8 cellular contexts compared by ENCODE assay signal in the genomic region with DNA sequence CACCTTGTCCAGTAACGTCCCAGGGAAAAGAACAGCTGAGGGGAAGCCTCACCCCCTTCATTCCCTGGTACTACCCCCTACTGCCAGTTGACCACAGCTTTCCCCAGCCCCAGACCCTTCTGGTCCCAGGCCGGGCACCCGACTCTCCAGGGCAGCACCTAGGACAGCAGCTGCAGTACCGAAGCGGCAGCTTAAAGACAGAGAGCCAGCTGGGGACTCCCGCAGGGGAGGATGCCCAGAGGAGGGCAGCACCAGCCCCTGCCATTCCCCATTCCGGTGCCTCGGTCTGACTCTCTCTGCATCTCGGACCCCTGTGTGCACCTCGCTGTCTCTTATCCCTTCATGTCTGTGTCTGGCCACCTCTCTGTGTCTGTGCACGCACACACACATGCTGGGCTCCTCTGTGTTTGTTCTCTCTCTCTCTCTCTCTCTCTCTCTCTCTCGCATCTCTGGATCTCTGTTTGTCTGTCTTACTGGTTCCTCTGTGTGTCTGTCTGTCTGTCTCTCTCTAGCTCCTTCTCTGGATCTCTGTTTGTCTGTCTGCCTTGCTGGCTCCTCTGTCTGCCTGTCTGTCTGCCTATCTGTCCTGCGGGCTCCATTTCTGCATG. TPM values are rescaled to one million over a fixed set of nuclear protein-coding genes. Genes with fewer than 3 reads are reported as not detected.
A peak's percentile ranks its signal among the peaks of the same experiment; 100 is the strongest.
DNase-seq lines count a peak whose midpoint lies in the region; ATAC-seq and TF ChIP-seq lines count a peak whose summit lies in the region.

No MANE protein-coding gene starts in this region.

- H3K4me1 Mint-ChIP-seq in activated CD4-positive, alpha-beta T cell treated with anti-CD3 and anti-CD28 coated beads for 36 hours = peaks cover 75% of the 10 kb centered on the region

- H3K36me3 Mint-ChIP-seq in activated CD4-positive, alpha-beta T cell treated with anti-CD3 and anti-CD28 coated beads for 36 hours (ENCODE audit: low read depth) = peaks cover 24% of the 10 kb centered on the region

- ATAC-seq in GM19351 (IDR thresholded peaks at IDR 0.05; ENCODE audit: unreplicated experiment) (peak; percentile 64), aorta (ENCODE audit: low FRiP score) (peak; percentile 34)
- peak; percentile 27 for ATAC-seq in activated CD4-positive, alpha-beta T cell treated with anti-CD3 and anti-CD28 coated beads for 36 hours

- peak in 52 of 56 donors; percentile 16 to 66 (median 42) for TF ChIP-seq CTCF in dorsolateral prefrontal cortex (IDR thresholded peaks at IDR 0.05 in 54 of 56, conservative IDR thresholded peaks at IDR 0.05 in 2 of 56; ENCODE audit: low read depth in 1 of 56, partially characterized antibody in 56 of 56)

- peak overlapping the region; percentile 65 for H3K4me3 Mint-ChIP-seq in activated CD4-positive, alpha-beta T cell treated with anti-CD3 and anti-CD28 coated beads for 36 hours

- H3K27me3 Mint-ChIP-seq in activated CD4-positive, alpha-beta T cell treated with anti-CD3 and anti-CD28 coated beads for 36 hours = no peaks in the 10 kb centered on the region

- intact Hi-C loops in activated CD4-positive, alpha-beta T cell treated with anti-CD3 and anti-CD28 coated beads for 36 hours (cut with DNase I, micrococcal nuclease) = loop anchor here in 1 of 2 experiments (5.0 kb wide), 2 partner anchors 330 to 385 kb away; partner anchors contain the start of genes GLB1L2 and GLB1L3
- intact Hi-C loops in dorsolateral prefrontal cortex (cut with DNase I) = loop anchor here in 1 of 2 donors (5.0 kb wide), 1 partner anchor 90 kb away; no protein-coding TSS in a partner anchor
- intact Hi-C loops in aorta (cut with DNase I) = no loop called here

- no peaks in the 10 kb centered on the region for H3K9me3 Mint-ChIP-seq in activated CD4-positive, alpha-beta T cell treated with anti-CD3 and anti-CD28 coated beads for 36 hours (ENCODE audit: low read depth)

- WGBS in aorta, 2 donors = 13% methylated on average over 13 of the region's 13 CpGs

- H3K4me3 ChIP-seq in dorsolateral prefrontal cortex (peak overlapping the region in 56 of 59 donors; percentile 7 to 78 (median 40)), aorta (ENCODE audit: low read length in 2 of 2) (no peak overlapping the region)

- CTCF ChIA-PET in activated CD4-positive, alpha-beta T cell treated with anti-CD3 and anti-CD28 coated beads for 36 hours (lab: Charles Lee) = interaction anchor here (0.5 to 3.8 kb wide), 13 partner anchors 10 to 329 kb away, joined by 3 to 20 read pairs (median 4); partner anchors contain the start of genes GLB1L3 and IGSF9B

- no peaks in the 10 kb centered on the region for H3K36me3 ChIP-seq in aorta (ENCODE audit: control insufficient read depth in 1 of 2, insufficient read depth in 2 of 2, low read length in 1 of 2)

- H3K4me1 ChIP-seq in aorta (ENCODE audit: control insufficient read depth in 1 of 2, insufficient read depth in 2 of 2, low read length in 2 of 2) = peaks cover 2 to 3% of the 10 kb centered on the region in 2 donors

- H3K27ac ChIP-seq in dorsolateral prefrontal cortex = peak overlapping the region in 50 of 59 donors; percentile 2 to 96 (median 66)
- no peak overlapping the region for H3K27ac ChIP-seq in aorta (ENCODE audit: low read depth in 1 of 2, low read length in 2 of 2)

- no peaks in the 10 kb centered on the region for H3K9me3 ChIP-seq in aorta (ENCODE audit: control insufficient read depth, low read length)

- H3K27ac Mint-ChIP-seq in activated CD4-positive, alpha-beta T cell treated with anti-CD3 and anti-CD28 coated beads for 36 hours = peak overlapping the region; percentile 85

- POLR2A ChIA-PET in activated CD4-positive, alpha-beta T cell treated with anti-CD3 and anti-CD28 coated beads for 36 hours (lab: Charles Lee) = interaction anchor here (0.7 to 2.1 kb wide), 6 partner anchors 8 to 277 kb away, joined by 3 to 13 read pairs (median 6); partner anchors contain the start of genes IGSF9B, NCAPD3 and VPS26B

- H3K27me3 ChIP-seq in dorsolateral prefrontal cortex = peaks cover 0 to 68% (median 3%) of the 10 kb centered on the region in 45 donors
- no peaks in the 10 kb centered on the region for H3K27me3 ChIP-seq in aorta (ENCODE audit: control insufficient read depth in 1 of 2, insufficient read depth in 2 of 2, low read length in 1 of 2)

- DNase-seq in AG20443 (ENCODE audit: low spot score) (peak; percentile 86), NCI-H1092 (lab: John Stamatoyannopoulos, UW) (peak; percentile 58), dorsolateral prefrontal cortex (peak in 6 of 10 donors; percentile 40 to 72 (median 66)), midbrain (lab: John Stamatoyannopoulos, UW) (peak; percentile 34), aorta (no peak), globus pallidus (ENCODE audit: low spot score) (no peak)
- peak; percentile 87 for DNase-seq in activated CD4-positive, alpha-beta T cell treated with anti-CD3 and anti-CD28 coated beads for 36 hours

RNA-seq across cellular contexts. Expression of gene IGSF9B, which starts 9.4 kb away (rescaled TPM):
- 10 to 100 TPM; 79.0 to 84.2 TPM for total RNA-seq in activated CD4-positive, alpha-beta T cell treated with anti-CD3 and anti-CD28 coated beads for 36 hours
- total RNA-seq in dorsolateral prefrontal cortex = 100 to 1,000 TPM in 25 of 120 experiments, 10 to 100 TPM in 95; 29.3 to 315 (median 85.3) TPM
- 10 to 100 TPM; 59.7 to 93.9 TPM for total RNA-seq in aorta
- 10 to 100 TPM in 1 of 2 donors, 1 to 10 TPM in 1; 6.5 to 29.7 TPM for polyA plus RNA-seq in aorta

Comparison
In these comparisons a context has a peak if more than half of its experiments do, and no peak if none do; other contexts are left out.
1. DNase-seq: peak in AG20443 (single experiment), NCI-H1092 (single experiment), activated CD4-positive, alpha-beta T cell treated with anti-CD3 and anti-CD28 coated beads for 36 hours (single experiment), dorsolateral prefrontal cortex (6 of 10) and midbrain (single experiment); none in aorta (0 of 2) and globus pallidus (single experiment).
2. H3K27ac ChIP-seq: peak in dorsolateral prefrontal cortex (50 of 59); none in aorta (0 of 2).
3. H3K4me3 ChIP-seq: peak in dorsolateral prefrontal cortex (56 of 59); none in aorta (0 of 2).
4. Peak in every context shown above with its lines, with median percentiles within 50 percentile points of each other: ATAC-seq.